Comparison of ENCODE assay signal across 11 cellular contexts in the genomic region with DNA sequence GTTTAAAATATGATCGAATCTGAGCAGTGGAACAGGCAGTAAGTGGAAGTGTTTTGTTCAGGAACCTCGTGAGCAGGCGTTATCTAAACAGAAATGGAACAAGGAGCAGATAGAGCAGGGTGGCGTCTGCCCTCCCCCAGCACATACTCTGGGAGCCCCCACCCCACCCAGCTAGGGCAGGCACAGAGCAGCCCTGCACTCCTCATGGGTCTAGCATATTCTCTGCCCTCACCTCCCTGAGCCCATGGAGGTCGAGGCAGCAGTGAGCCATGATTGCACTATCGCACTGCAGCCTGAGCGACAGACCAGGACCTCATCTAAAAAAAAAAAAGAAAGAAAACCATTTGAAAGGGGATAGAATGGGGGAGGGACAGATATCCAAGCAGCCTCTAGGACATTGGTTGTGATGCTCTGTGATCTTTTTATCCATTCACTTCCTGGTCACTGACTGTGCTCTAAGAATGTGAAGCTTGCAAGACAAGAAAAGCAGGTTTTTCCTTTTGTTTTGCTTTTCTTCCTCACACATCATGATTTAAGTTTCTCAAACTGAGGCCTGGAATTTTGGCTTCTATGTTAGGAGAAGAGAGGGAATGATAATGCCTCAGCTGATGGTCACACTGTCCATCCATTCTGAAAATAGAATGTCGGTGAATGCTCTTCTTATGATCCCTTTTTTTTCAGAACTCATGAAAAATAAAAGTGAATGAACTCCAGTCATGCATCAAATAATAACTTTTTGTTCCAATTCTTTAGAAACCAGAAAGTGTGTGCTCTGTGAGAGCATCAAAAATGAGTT. TPM values are rescaled to one million over a fixed set of nuclear protein-coding genes. Genes with fewer than 3 reads are reported as not detected.
DNase-seq lines count a peak whose midpoint lies in the region; ATAC-seq and TF ChIP-seq lines count a peak whose summit lies in the region.
"Had no signal": no experiment of that assay in that cellular context is flagged by ENCODE, and none has a peak within 500 bp of the region (broad histone marks: within the 10 kb centered on the region; RNA-seq: fewer than 3 reads in every experiment).

No MANE protein-coding gene starts in this region.

- H3K36me3 ChIP-seq in HUES48 (ENCODE audit: control insufficient read depth, insufficient read depth, low read length): peaks cover 6% of the 10 kb centered on the region; the same call in 1 of the 2 replicates
- no peaks in the 10 kb centered on the region for H3K36me3 ChIP-seq in smooth muscle cell (ENCODE audit: low read depth)

- ATAC-seq in HG03521 (IDR thresholded peaks at IDR 0.05; ENCODE audit: unreplicated experiment): no peak
- ATAC-seq: natural killer cell treated with Interleukin-12 subunit alpha and Interleukin-12 subunit beta and Interleukin-15 and Interleukin-18, amount 100 ng/mL, for 72 hours; stimulated activated effector memory CD8-positive, alpha-beta T cell treated with anti-CD3 and anti-CD28 coated beads, Interleukin-12 subunit alpha, Interleukin-12 subunit beta, amount 100 ng/mL, for 72 hours had no signal

- peaks cover 38% of the 10 kb centered on the region for H3K27me3 Mint-ChIP-seq in activated CD4-positive, alpha-beta T cell treated with anti-CD3 and anti-CD28 coated beads, Interleukin-2, amount 10 ng/mL, durations not matched to agents 24 days and 14 days

- DNase-seq in astrocyte of the spinal cord (ENCODE audit: low read depth, low spot score) (no peak), iPS-NIHi7 (ENCODE audit: extremely low spot score) (peak; percentile 56), smooth muscle cell (lab: John Stamatoyannopoulos, UW; ENCODE audit: unreplicated experiment) (no peak), medulla oblongata (ENCODE audit: extremely low spot score) (no peak)
- DNase-seq in activated CD4-positive, alpha-beta T cell treated with anti-CD3 and anti-CD28 coated beads, Interleukin-2, amount 10 ng/mL, durations not matched to agents 24 days and 14 days: no peak
- DNase-seq: activated CD4-positive, alpha-beta T cell treated with anti-CD3 and anti-CD28 coated beads, Interleukin-2, amount 50 U/mL, for 1 hour; activated gamma-delta T cell had no signal

- no peak overlapping the region for H2AFZ ChIP-seq in smooth muscle cell (ENCODE audit: low read depth)

- no peak overlapping the region for H3K4me3 Mint-ChIP-seq in activated CD4-positive, alpha-beta T cell treated with anti-CD3 and anti-CD28 coated beads, Interleukin-2, amount 10 ng/mL, durations not matched to agents 24 days and 14 days
- H3K4me3 Mint-ChIP-seq: natural killer cell treated with Interleukin-12 subunit alpha and Interleukin-12 subunit beta and Interleukin-15 and Interleukin-18, amount 100 ng/mL, for 72 hours; stimulated activated effector memory CD8-positive, alpha-beta T cell treated with anti-CD3 and anti-CD28 coated beads, Interleukin-12 subunit alpha, Interleukin-12 subunit beta, amount 100 ng/mL, for 72 hours had no signal

- H3K36me3 Mint-ChIP-seq in activated CD4-positive, alpha-beta T cell treated with anti-CD3 and anti-CD28 coated beads, Interleukin-2, amount 10 ng/mL, durations not matched to agents 24 days and 14 days (ENCODE audit: low read depth): peaks cover 2% of the 10 kb centered on the region
- H3K36me3 Mint-ChIP-seq: stimulated activated effector memory CD8-positive, alpha-beta T cell treated with anti-CD3 and anti-CD28 coated beads, Interleukin-12 subunit alpha, Interleukin-12 subunit beta, amount 100 ng/mL, for 72 hours had no signal

- H3K9me3 ChIP-seq in HUES48 (ENCODE audit: control insufficient read depth, insufficient read depth, low read length) (peaks cover 13% of the 10 kb centered on the region), smooth muscle cell (replicated peaks; ENCODE audit: low read depth) (peaks cover 6% of the 10 kb centered on the region)

- no peak overlapping the region for H3K4me2 ChIP-seq in smooth muscle cell

- H3K4me1 ChIP-seq in HUES48 (ENCODE audit: control insufficient read depth, insufficient read depth, low read length) (peaks cover 29% of the 10 kb centered on the region), smooth muscle cell (ENCODE audit: low read depth) (peaks cover 13% of the 10 kb centered on the region)

- H3K27ac ChIP-seq in HUES48 (ENCODE audit: low read depth, low read length) (peak overlapping the region; percentile 81), smooth muscle cell (ENCODE audit: low read depth) (peak overlapping the region; percentile 81)

- TF ChIP-seq CTCF in astrocyte of the spinal cord (IDR thresholded peaks at IDR 0.05; ENCODE audit: low read depth, low read length) (no peak), smooth muscle cell (IDR thresholded peaks at IDR 0.05; ENCODE audit: borderline replicate concordance, insufficient read depth, poor library complexity, severe bottlenecking) (no peak)

- H3K27me3 ChIP-seq in HUES48 (ENCODE audit: control insufficient read depth, insufficient read depth, low read length) (peaks cover 41% of the 10 kb centered on the region), smooth muscle cell (ENCODE audit: low read depth) (no peaks in the 10 kb centered on the region)

- no peaks in the 10 kb centered on the region for H3F3A ChIP-seq in smooth muscle cell (ENCODE audit: low read depth)

- H3K4me1 Mint-ChIP-seq in activated CD4-positive, alpha-beta T cell treated with anti-CD3 and anti-CD28 coated beads, Interleukin-2, amount 10 ng/mL, durations not matched to agents 24 days and 14 days: no peaks in the 10 kb centered on the region
- H3K4me1 Mint-ChIP-seq: stimulated activated effector memory CD8-positive, alpha-beta T cell treated with anti-CD3 and anti-CD28 coated beads, Interleukin-12 subunit alpha, Interleukin-12 subunit beta, amount 100 ng/mL, for 72 hours had no signal

- H3K4me3 ChIP-seq in HUES48 (ENCODE audit: low read depth, low read length) (peak overlapping the region; percentile 46), astrocyte of the spinal cord (ENCODE audit: low read depth, low read length) (peak overlapping the region; percentile 83), smooth muscle cell (no peak overlapping the region)

- peaks cover 4% of the 10 kb centered on the region for H3K79me2 ChIP-seq in smooth muscle cell (ENCODE audit: low read depth)

- no peaks in the 10 kb centered on the region for H4K20me1 ChIP-seq in smooth muscle cell (ENCODE audit: low read depth)

- whole genome bisulfite sequencing in smooth muscle cell (ENCODE audit: low lambda C conversion rate): 68% methylated on average over 8 of the region's 8 CpGs

- in situ Hi-C loops in astrocyte of the spinal cord (cut with HindIII; ENCODE audit: low sequenced_read_pairs): no loop called here

- intact Hi-C loops in activated CD4-positive, alpha-beta T cell treated with anti-CD3 and anti-CD28 coated beads, Interleukin-2, amount 10 ng/mL, durations not matched to agents 24 days and 14 days (cut with micrococcal nuclease): no loop called here

- no peak overlapping the region for H3K27ac Mint-ChIP-seq in activated CD4-positive, alpha-beta T cell treated with anti-CD3 and anti-CD28 coated beads, Interleukin-2, amount 10 ng/mL, durations not matched to agents 24 days and 14 days
- H3K27ac Mint-ChIP-seq: natural killer cell treated with Interleukin-12 subunit alpha and Interleukin-12 subunit beta and Interleukin-15 and Interleukin-18, amount 100 ng/mL, for 72 hours; stimulated activated effector memory CD8-positive, alpha-beta T cell treated with anti-CD3 and anti-CD28 coated beads, Interleukin-12 subunit alpha, Interleukin-12 subunit beta, amount 100 ng/mL, for 72 hours had no signal

- peaks cover 20% of the 10 kb centered on the region for H3K9me3 Mint-ChIP-seq in activated CD4-positive, alpha-beta T cell treated with anti-CD3 and anti-CD28 coated beads, Interleukin-2, amount 10 ng/mL, durations not matched to agents 24 days and 14 days
- H3K9me3 Mint-ChIP-seq: stimulated activated effector memory CD8-positive, alpha-beta T cell treated with anti-CD3 and anti-CD28 coated beads, Interleukin-12 subunit alpha, Interleukin-12 subunit beta, amount 100 ng/mL, for 72 hours had no signal

- peak overlapping the region; percentile 28; the same call in 1 of the 2 replicates for H3K9ac ChIP-seq in HUES48 (ENCODE audit: low read depth, low read length)
- peak overlapping the region; percentile 39 for H3K9ac ChIP-seq in smooth muscle cell (ENCODE audit: low read depth)

RNA-seq across cellular contexts. Expression of a gene that starts 3.2 kb away (rescaled TPM):
- 15.7 and 36.4 TPM in 2 replicates for total RNA-seq in smooth muscle cell
- polyA plus RNA-seq in smooth muscle cell: 32.8 and 40.1 TPM in 2 replicates
- total RNA-seq in activated CD4-positive, alpha-beta T cell treated with anti-CD3 and anti-CD28 coated beads, Interleukin-2, amount 10 ng/mL, durations not matched to agents 24 days and 14 days: not detected in 2 replicates
- total RNA-seq: natural killer cell treated with Interleukin-12 subunit alpha and Interleukin-12 subunit beta and Interleukin-15 and Interleukin-18, amount 100 ng/mL, for 72 hours had no signal

Comparison
In these comparisons a context has a peak if more than half of its experiments do, and no peak if none do; other contexts are left out.
1. RNA of a gene that starts 3.2 kb away (total RNA-seq): 15.7 to 36.4 TPM in smooth muscle cell; not detected in activated CD4-positive, alpha-beta T cell treated with anti-CD3 and anti-CD28 coated beads, Interleukin-2, amount 10 ng/mL, durations not matched to agents 24 days and 14 days; every median in the first group is over 10 times any median in the second.